ENCODE assay signal across 22 cellular contexts in the genomic region with DNA sequence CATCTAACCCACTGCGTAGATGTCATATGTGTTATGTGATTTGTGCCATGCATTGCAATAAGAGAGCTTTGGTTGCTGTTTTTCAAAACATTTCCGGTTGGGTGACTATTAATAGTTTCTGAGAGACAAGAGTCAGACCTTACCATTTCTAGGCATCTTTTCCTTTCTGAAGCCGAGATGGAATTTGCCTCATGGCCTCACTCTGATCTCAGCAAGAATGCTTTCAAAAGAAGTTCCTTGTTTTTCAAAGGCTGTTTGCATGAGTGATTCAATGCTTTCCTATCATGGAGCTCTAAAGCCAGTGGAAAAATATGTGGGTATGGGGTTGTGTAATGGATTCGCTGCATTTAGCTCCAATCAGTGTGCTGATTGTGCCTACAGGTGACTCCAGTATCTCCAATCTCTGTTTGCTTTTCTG.
DNase-seq lines count a peak whose midpoint lies in the region; ATAC-seq and TF ChIP-seq lines count a peak whose summit lies in the region.
"Had no signal": no experiment of that assay in that cellular context is flagged by ENCODE, and none has a peak within 500 bp of the region (broad histone marks: within the 10 kb centered on the region; RNA-seq: fewer than 3 reads in every experiment).

No MANE protein-coding gene starts in this region.

- peak; percentile 38 for DNase-seq in NCI-H748 (lab: John Stamatoyannopoulos, UW; ENCODE audit: unreplicated experiment)
- DNase-seq in cardiac muscle cell (ENCODE audit: low read depth in 1 of 2, low spot score in 1 of 2): peak in 1 of 2 donors; percentile 50
- no peak for DNase-seq in GM20000 (ENCODE audit: low spot score)
- DNase-seq in NCI-H446 treated with DMSO at 0.1 percent for 48 hours (lab: John Stamatoyannopoulos, UW): no peak
- no peak for DNase-seq in foreskin keratinocyte
- no peak for DNase-seq in activated naive CD4-positive, alpha-beta T cell treated with anti-CD3 and anti-CD28 coated beads for 36 hours
- DNase-seq: activated CD4-positive, alpha-beta T cell treated with anti-CD3 and anti-CD28 coated beads, Interleukin-2, amount 10 ng/mL, durations not matched to agents 24 days and 14 days; activated CD8-positive, alpha-beta memory T cell treated with anti-CD3 and anti-CD28 coated beads, Interleukin-2, amount 50 U/mL, for 48 hours; anterior cingulate cortex; BE2C; endodermal cell; hippocampal formation; left colon; NCI-H1694; NCI-H226; nucleus accumbens; right lobe of liver; stimulated activated CD4-positive, alpha-beta T cell treated with anti-CD3 and anti-CD28 coated beads, Interleukin-1b, Interleukin-23, amount 100 ng/mL, for 48 hours; stomach; uterus had no signal

- ATAC-seq in foreskin keratinocyte: no peak
- ATAC-seq: left colon had no signal

- H3K27me3 Mint-ChIP-seq in activated naive CD4-positive, alpha-beta T cell treated with anti-CD3 and anti-CD28 coated beads for 36 hours (ENCODE audit: low read depth): peaks cover 7% of the 10 kb centered on the region

- H3K9me3 Mint-ChIP-seq in activated naive CD4-positive, alpha-beta T cell treated with anti-CD3 and anti-CD28 coated beads for 36 hours: no peaks in the 10 kb centered on the region

- H3K4me3 ChIP-seq in cardiac muscle cell (no peak overlapping the region), mesodermal cell (ENCODE audit: extremely low read depth, insufficient read depth, low read length, poor library complexity, severe bottlenecking) (no peak overlapping the region)
- H3K4me3 ChIP-seq: right lobe of liver, stomach, uterus had no signal

- peak overlapping the region; percentile 86 for H3K27ac ChIP-seq in cardiac muscle cell
- H3K27ac ChIP-seq in mesodermal cell (ENCODE audit: low read depth, low read length, severe bottlenecking): peak overlapping the region; percentile 67
- H3K27ac ChIP-seq in foreskin keratinocyte: no peak overlapping the region
- H3K27ac ChIP-seq: right lobe of liver, RWPE1, stomach had no signal

- H3K9me3 ChIP-seq in cardiac muscle cell (ENCODE audit: low read depth) (no peaks in the 10 kb centered on the region), mesodermal cell (ENCODE audit: control insufficient read depth, low read length) (no peaks in the 10 kb centered on the region)
- H3K9me3 ChIP-seq: BE2C, right lobe of liver, stomach, uterus had no signal

- no peaks in the 10 kb centered on the region for H3K36me3 Mint-ChIP-seq in activated naive CD4-positive, alpha-beta T cell treated with anti-CD3 and anti-CD28 coated beads for 36 hours (ENCODE audit: low read depth)

- TF ChIP-seq CTCF in cardiac muscle cell (IDR thresholded peaks at IDR 0.05; ENCODE audit: low read depth, low read length) (no peak), GM20000 (IDR thresholded peaks at IDR 0.05; ENCODE audit: extremely low read depth, missing control alignments) (no peak), foreskin keratinocyte (conservative IDR thresholded peaks at IDR 0.05) (no peak)

- intact Hi-C loops in activated naive CD4-positive, alpha-beta T cell treated with anti-CD3 and anti-CD28 coated beads for 36 hours (cut with micrococcal nuclease): no loop called here

- no peaks in the 10 kb centered on the region for H3K4me1 Mint-ChIP-seq in activated naive CD4-positive, alpha-beta T cell treated with anti-CD3 and anti-CD28 coated beads for 36 hours (ENCODE audit: low read depth)
- H3K4me1 Mint-ChIP-seq: activated CD4-positive, alpha-beta T cell treated with anti-CD3 and anti-CD28 coated beads, Interleukin-2, amount 10 ng/mL, durations not matched to agents 24 days and 14 days had no signal

- no peak overlapping the region for H3K4me3 Mint-ChIP-seq in activated naive CD4-positive, alpha-beta T cell treated with anti-CD3 and anti-CD28 coated beads for 36 hours
- H3K4me3 Mint-ChIP-seq: activated CD4-positive, alpha-beta T cell treated with anti-CD3 and anti-CD28 coated beads, Interleukin-2, amount 10 ng/mL, durations not matched to agents 24 days and 14 days; endodermal cell had no signal

- no peaks in the 10 kb centered on the region for H3K36me3 ChIP-seq in cardiac muscle cell
- no peaks in the 10 kb centered on the region for H3K36me3 ChIP-seq in mesodermal cell (ENCODE audit: control insufficient read depth, insufficient read depth, low read length)
- H3K36me3 ChIP-seq: BE2C, right lobe of liver, stomach, uterus had no signal

- CTCF ChIA-PET in activated naive CD4-positive, alpha-beta T cell treated with anti-CD3 and anti-CD28 coated beads for 36 hours (lab: Charles Lee): interaction anchor here (1.0 kb wide), 1 partner anchor 169 kb away, joined by 3 read pairs; no protein-coding TSS in a partner anchor

- H3K27me3 ChIP-seq in cardiac muscle cell: no peaks in the 10 kb centered on the region
- H3K27me3 ChIP-seq in foreskin keratinocyte: no peaks in the 10 kb centered on the region
- H3K27me3 ChIP-seq: BE2C, right lobe of liver, stomach, uterus had no signal

- 61 to 64% methylated on average over 2 to 3 of the region's 4 CpGs for WGBS in mesodermal cell (ENCODE audit: insufficient coverage in 2 of 2), 2 experiments

- H3K4me1 ChIP-seq in cardiac muscle cell (ENCODE audit: low read depth) (peaks cover 10% of the 10 kb centered on the region), mesodermal cell (ENCODE audit: control insufficient read depth, insufficient read depth, low read length, poor library complexity, severe bottlenecking) (peaks cover 10% of the 10 kb centered on the region), foreskin keratinocyte (no peaks in the 10 kb centered on the region)
- H3K4me1 ChIP-seq: BE2C, right lobe of liver, uterus had no signal

- H3K27ac Mint-ChIP-seq in activated naive CD4-positive, alpha-beta T cell treated with anti-CD3 and anti-CD28 coated beads for 36 hours: no peak overlapping the region
- H3K27ac Mint-ChIP-seq: activated CD4-positive, alpha-beta T cell treated with anti-CD3 and anti-CD28 coated beads, Interleukin-2, amount 10 ng/mL, durations not matched to agents 24 days and 14 days; endodermal cell had no signal
